11 cellular contexts compared by ENCODE assay signal in the genomic region with DNA sequence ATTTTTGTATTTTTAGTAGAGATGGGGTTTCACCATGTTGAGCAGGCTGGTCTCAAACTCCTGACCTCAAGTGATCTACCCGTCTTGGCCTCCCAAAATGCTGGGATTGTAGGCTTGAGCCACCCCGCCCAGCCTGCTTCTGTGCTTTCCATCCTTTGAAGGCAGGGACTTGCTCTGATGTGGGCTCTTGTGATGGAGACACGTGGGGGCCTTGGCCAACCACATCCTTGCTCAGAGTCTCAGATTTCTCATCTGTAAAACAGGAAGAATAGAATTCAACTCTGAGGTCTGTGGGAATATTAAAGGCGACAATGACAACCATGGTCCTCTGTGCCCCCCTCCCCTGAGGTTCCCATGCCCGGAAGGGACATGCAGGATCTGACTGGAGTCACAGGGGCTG. TPM values are rescaled to one million over a fixed set of nuclear protein-coding genes. Genes with fewer than 3 reads are reported as not detected.
DNase-seq lines count a peak whose midpoint lies in the region; ATAC-seq, FAIRE-seq and TF ChIP-seq lines count a peak whose summit lies in the region.
"Had no signal": no experiment of that assay in that cellular context is flagged by ENCODE, and none has a peak within 500 bp of the region (broad histone marks: within the 10 kb centered on the region; RNA-seq: fewer than 3 reads in every experiment).

No MANE protein-coding gene starts in this region.

- peak; percentile 79 for DNase-seq in activated CD8-positive, alpha-beta memory T cell treated with anti-CD3 and anti-CD28 coated beads, Interleukin-2, amount 10 ng/mL, durations not matched to agents 7 days and 5 days
- DNase-seq in activated CD8-positive, alpha-beta memory T cell treated with anti-CD3 and anti-CD28 coated beads, Interleukin-2, amount 50 U/mL, for 48 hours: no peak
- DNase-seq in activated CD4-positive, alpha-beta memory T cell treated with anti-CD3 and anti-CD28 coated beads for 36 hours: peak; percentile 72
- DNase-seq in GM12878 (ENCODE audit: low read depth, low spot score): no peak
- peak; percentile 50 for DNase-seq in stimulated activated naive CD8-positive, alpha-beta T cell treated with anti-CD3 and anti-CD28 coated beads, Interleukin-15, Interleukin-2, amounts not matched to agents 100 U/mL and 50 U/mL, for 24 hours
- no peak for DNase-seq in NCI-H1092 treated with DMSO at 0.1 percent for 48 hours (lab: John Stamatoyannopoulos, UW)
- DNase-seq in HuH-7 (ENCODE audit: low spot score): no peak
- DNase-seq: body of pancreas, DMS79 treated with DMSO at 0.1 percent for 48 hours had no signal

- CTCF ChIA-PET in activated CD8-positive, alpha-beta memory T cell treated with anti-CD3 and anti-CD28 coated beads, Interleukin-2, amount 10 ng/mL, durations not matched to agents 7 days and 5 days (lab: Charles Lee): interaction anchor here (0.7 to 7.0 kb wide), 11 partner anchors 13 to 749 kb away, joined by 3 to 156 read pairs (median 5); no protein-coding TSS in a partner anchor
- CTCF ChIA-PET in activated CD4-positive, alpha-beta memory T cell treated with anti-CD3 and anti-CD28 coated beads for 36 hours (lab: Charles Lee): interaction anchor here (1.0 to 7.6 kb wide), 6 partner anchors 10 to 77 kb away, joined by 3 to 152 read pairs (median 10); no protein-coding TSS in a partner anchor
- CTCF ChIA-PET in GM12878 (lab: Yijun Ruan, JAX): interaction anchor here (0.7 to 11.8 kb wide), 12 partner anchors 13 to 259 kb away, joined by 3 to 178 read pairs (median 26); a partner anchor contains a TSS

- no peaks in the 10 kb centered on the region for H3K27me3 ChIP-seq in GM12878 (replicated peaks in 1 of 2; ENCODE audit: control insufficient read depth in 2 of 2, insufficient read depth in 2 of 2, low read length in 1 of 2)
- H3K27me3 ChIP-seq: body of pancreas had no signal

- H3K4me1 Mint-ChIP-seq in activated CD8-positive, alpha-beta memory T cell treated with anti-CD3 and anti-CD28 coated beads, Interleukin-2, amount 10 ng/mL, durations not matched to agents 7 days and 5 days: peaks cover 44% of the 10 kb centered on the region
- peaks cover 45% of the 10 kb centered on the region for H3K4me1 Mint-ChIP-seq in activated CD4-positive, alpha-beta memory T cell treated with anti-CD3 and anti-CD28 coated beads for 36 hours (ENCODE audit: low read depth)

- no peaks in the 10 kb centered on the region for H3K9me3 ChIP-seq in GM12878 (replicated peaks; ENCODE audit: control insufficient read depth, insufficient read depth, low read length)
- H3K9me3 ChIP-seq: body of pancreas had no signal

- no peak for FAIRE-seq in GM12878 (lab: Jason Lieb, UNC)
- FAIRE-seq: A204.1 had no signal

- no peak overlapping the region for H3K4me3 Mint-ChIP-seq in activated CD8-positive, alpha-beta memory T cell treated with anti-CD3 and anti-CD28 coated beads, Interleukin-2, amount 10 ng/mL, durations not matched to agents 7 days and 5 days
- peak overlapping the region; percentile 24 for H3K4me3 Mint-ChIP-seq in activated CD4-positive, alpha-beta memory T cell treated with anti-CD3 and anti-CD28 coated beads for 36 hours

- no peak overlapping the region for H3K4me2 ChIP-seq in GM12878 (ENCODE audit: control insufficient read depth, insufficient read depth)

- SMC1A ChIA-PET in GM12878 (lab: Charles Lee; ENCODE audit: uncharacterized antibody, unreplicated experiment): interaction anchor here (1.4 kb wide), 1 partner anchor 14 kb away, joined by 3 read pairs; no protein-coding TSS in a partner anchor

- RAD21 ChIA-PET in GM12878 (lab: Charles Lee; ENCODE audit: unreplicated experiment): interaction anchor here (0.9 to 5.4 kb wide), 4 partner anchors 13 to 37 kb away, joined by 4 to 50 read pairs (median 4); a partner anchor contains a TSS

- peak; percentile 12 for ATAC-seq in activated CD8-positive, alpha-beta memory T cell treated with anti-CD3 and anti-CD28 coated beads, Interleukin-2, amount 10 ng/mL, durations not matched to agents 7 days and 5 days
- ATAC-seq in GM12878: no peak
- no peak for ATAC-seq in stimulated activated naive CD8-positive, alpha-beta T cell treated with anti-CD3 and anti-CD28 coated beads, Interleukin-15, Interleukin-2, amounts not matched to agents 100 U/mL and 50 U/mL, for 24 hours
- ATAC-seq in HG03039 (IDR thresholded peaks at IDR 0.05; ENCODE audit: unreplicated experiment): no peak
- ATAC-seq: body of pancreas had no signal

- H3K4me1 ChIP-seq in GM12878 (ENCODE audit: control insufficient read depth, insufficient read depth, low read length): peaks cover 10% of the 10 kb centered on the region

- H3K27ac Mint-ChIP-seq in activated CD8-positive, alpha-beta memory T cell treated with anti-CD3 and anti-CD28 coated beads, Interleukin-2, amount 10 ng/mL, durations not matched to agents 7 days and 5 days: peak overlapping the region; percentile 79
- H3K27ac Mint-ChIP-seq in activated CD4-positive, alpha-beta memory T cell treated with anti-CD3 and anti-CD28 coated beads for 36 hours: peak overlapping the region; percentile 70

- no peaks in the 10 kb centered on the region for H4K20me1 ChIP-seq in GM12878 (ENCODE audit: control insufficient read depth, insufficient read depth)

- H3K79me2 ChIP-seq in GM12878 (ENCODE audit: control insufficient read depth, insufficient read depth, low read length): peaks cover 11% of the 10 kb centered on the region

- intact Hi-C loops in activated CD4-positive, alpha-beta memory T cell treated with anti-CD3 and anti-CD28 coated beads for 36 hours (cut with micrococcal nuclease): loop anchor here (5.0 kb wide), 2 partner anchors 202 to 237 kb away; a partner anchor contains a TSS
- intact Hi-C loops in GM12878 (cut with micrococcal nuclease; ENCODE audit: unreplicated experiment): no loop called here

- H3K36me3 Mint-ChIP-seq in activated CD8-positive, alpha-beta memory T cell treated with anti-CD3 and anti-CD28 coated beads, Interleukin-2, amount 10 ng/mL, durations not matched to agents 7 days and 5 days: no peaks in the 10 kb centered on the region
- H3K36me3 Mint-ChIP-seq in activated CD4-positive, alpha-beta memory T cell treated with anti-CD3 and anti-CD28 coated beads for 36 hours: no peaks in the 10 kb centered on the region

- H3K27me3 Mint-ChIP-seq in activated CD8-positive, alpha-beta memory T cell treated with anti-CD3 and anti-CD28 coated beads, Interleukin-2, amount 10 ng/mL, durations not matched to agents 7 days and 5 days: peaks cover 15% of the 10 kb centered on the region
- no peaks in the 10 kb centered on the region for H3K27me3 Mint-ChIP-seq in activated CD4-positive, alpha-beta memory T cell treated with anti-CD3 and anti-CD28 coated beads for 36 hours

- H3K4me3 ChIP-seq in GM12878: no peak overlapping the region
- H3K4me3 ChIP-seq: body of pancreas had no signal

- H2AFZ ChIP-seq in GM12878 (ENCODE audit: control insufficient read depth, low read depth, low read length): peak overlapping the region; percentile 6

- no peaks in the 10 kb centered on the region for H3K9me3 Mint-ChIP-seq in activated CD8-positive, alpha-beta memory T cell treated with anti-CD3 and anti-CD28 coated beads, Interleukin-2, amount 10 ng/mL, durations not matched to agents 7 days and 5 days (ENCODE audit: low read depth)
- H3K9me3 Mint-ChIP-seq in activated CD4-positive, alpha-beta memory T cell treated with anti-CD3 and anti-CD28 coated beads for 36 hours: no peaks in the 10 kb centered on the region

- no peak for TF ChIP-seq RAD21 in GM12878 (IDR thresholded peaks at IDR 0.05; ENCODE audit: insufficient read depth, low read depth, low read length)

- H3K27ac ChIP-seq in GM12878 (ENCODE audit: control insufficient read depth, insufficient read depth): no peak overlapping the region
- H3K27ac ChIP-seq: body of pancreas had no signal

- no peaks in the 10 kb centered on the region for H3K36me3 ChIP-seq in GM12878 (ENCODE audit: control insufficient read depth in 2 of 2, insufficient read depth in 2 of 2, low read length in 1 of 2)

- no peak overlapping the region for H3K9ac ChIP-seq in GM12878 (ENCODE audit: control insufficient read depth, insufficient read depth, low read length)

- in situ Hi-C loops in GM12878 (cut with MboI): no loop called here

- POLR2A ChIA-PET in activated CD4-positive, alpha-beta memory T cell treated with anti-CD3 and anti-CD28 coated beads for 36 hours (lab: Charles Lee): interaction anchor here (0.7 kb wide), 1 partner anchor 72 kb away, joined by 3 read pairs; no protein-coding TSS in a partner anchor
- POLR2A ChIA-PET in GM12878 (lab: Charles Lee): interaction anchor here (0.9 kb wide), 1 partner anchor 57 kb away, joined by 4 read pairs; no protein-coding TSS in a partner anchor

- no peak for TF ChIP-seq CTCF in GM12878 (IDR thresholded peaks at IDR 0.05 in 2 of 3, conservative IDR thresholded peaks at IDR 0.05 in 1 of 3; ENCODE audit: control insufficient read depth in 2 of 3, extremely low read depth in 1 of 3, insufficient read depth in 1 of 3, low read depth in 3 of 3, low read length in 3 of 3)

- 2% methylated on average over 5 of the region's 5 CpGs for WGBS in GM12878 (ENCODE audit: insufficient coverage, insufficient replicate concordance, low lambda C conversion rate, missing lambda C conversion rate)

- no peak for TF ChIP-seq EP300 in GM12878 (IDR thresholded peaks at IDR 0.05; ENCODE audit: borderline replicate concordance in 1 of 2, control insufficient read depth in 1 of 2, low read depth in 2 of 2, low read length in 2 of 2)

- no TSS peak for BruUV-seq in GM12878 (replicated peaks; lab: Mats Ljungman, UMichigan)

- no peak for TF ChIP-seq POLR2A in GM12878 (IDR thresholded peaks at IDR 0.05; ENCODE audit: low read depth, low read length)

RNA-seq across cellular contexts. Expression of a gene that starts 3.8 kb away (rescaled TPM):
- 10 to 100 TPM; 76.9 to 85.9 TPM for total RNA-seq in activated CD8-positive, alpha-beta memory T cell treated with anti-CD3 and anti-CD28 coated beads, Interleukin-2, amount 10 ng/mL, durations not matched to agents 7 days and 5 days
- total RNA-seq in activated CD4-positive, alpha-beta memory T cell treated with anti-CD3 and anti-CD28 coated beads for 36 hours: 10 to 100 TPM; 59.0 to 61.1 TPM
- 185 and 204 TPM in 2 replicates for total RNA-seq in GM12878 (2013; cell fraction: nucleolus; rRNA removed)
- total RNA-seq in GM12878 (2014; rRNA removed) (43.1 and 53.4 TPM in 2 replicates), GM12878 (2014; rRNA removed; fragmentation: Illumina TruSeq; extraction: Trizol) (29.1 and 30.4 TPM in 2 replicates), GM12878 (2021) (55.0 and 63.4 TPM in 2 replicates)
- polyA plus RNA-seq in GM12878 (2011; ENCODE audit: low read depth): 20.6 TPM
- polyA plus RNA-seq in GM12878 (2011; rRNA removed) (38.7 and 43.7 TPM in 2 replicates), GM12878 (2014; fragmentation: Illumina TruSeq; extraction: Trizol) (23.4 and 31.6 TPM in 2 replicates), GM12878 (2014; fragmentation: Nextera tagmentation; extraction: Ambion mirVana) (1 to 10 TPM; 1.4 to 4.8 TPM), GM12878 (2014; rRNA removed) (77.8 and 79.4 TPM in 2 replicates), GM12878 (2016; fragmentation: Nextera tagmentation; extraction: Ambion mirVana) (10 to 100 TPM; 45.0 to 48.0 TPM)
- 29.0 and 49.3 TPM in 2 replicates for polyA plus RNA-seq in GM12878 (2011; cell fraction: cytosol; rRNA removed)
- polyA plus RNA-seq in GM12878 (2011; cell fraction: nucleus; rRNA removed): 214 and 255 TPM in 2 replicates
- 46.2 and 48.1 TPM in 2 replicates for polyA plus RNA-seq in GM12878 (2012)
- polyA minus RNA-seq in GM12878 (2011; rRNA and poly(A)+ RNA removed): 30.1 and 54.2 TPM in 2 replicates
- 15.8 and 17.6 TPM in 2 replicates for polyA minus RNA-seq in GM12878 (2011; cell fraction: cytosol; rRNA and poly(A)+ RNA removed)
- polyA minus RNA-seq in GM12878 (2011; cell fraction: nucleus; rRNA and poly(A)+ RNA removed): 45.1 and 75.9 TPM in 2 replicates

RNA-seq across cellular contexts. Expression of a gene that starts 25.0 kb away (rescaled TPM):
- total RNA-seq in activated CD8-positive, alpha-beta memory T cell treated with anti-CD3 and anti-CD28 coated beads, Interleukin-2, amount 10 ng/mL, durations not matched to agents 7 days and 5 days: not detected
- total RNA-seq in activated CD4-positive, alpha-beta memory T cell treated with anti-CD3 and anti-CD28 coated beads for 36 hours: not detected
- total RNA-seq in GM12878 (2013; cell fraction: nucleolus; rRNA removed): not detected in 2 replicates
- total RNA-seq in GM12878 (2014; rRNA removed) (0.56 and 0.60 TPM in 2 replicates), GM12878 (2014; rRNA removed; fragmentation: Illumina TruSeq; extraction: Trizol) (0.58 and 0.69 TPM in 2 replicates), GM12878 (2021) (0.67 and 0.85 TPM in 2 replicates)
- not detected for polyA plus RNA-seq in GM12878 (2011; ENCODE audit: low read depth)
- polyA plus RNA-seq in GM12878 (2011; rRNA removed) (1.2 and 2.7 TPM in 2 replicates), GM12878 (2014; fragmentation: Illumina TruSeq; extraction: Trizol) (0.56 TPM in 1 of 2 replicates, not detected in the other), GM12878 (2014; fragmentation: Nextera tagmentation; extraction: Ambion mirVana) (1 to 10 TPM; 1.8 to 2.9 TPM), GM12878 (2014; rRNA removed) (0.77 and 1.9 TPM in 2 replicates), GM12878 (2016; fragmentation: Nextera tagmentation; extraction: Ambion mirVana) (under 1 TPM in 1 of 2 experiments, not detected in 1; 0.38 TPM)
- 1.7 TPM in 2 replicates for polyA plus RNA-seq in GM12878 (2011; cell fraction: cytosol; rRNA removed)
- polyA plus RNA-seq in GM12878 (2011; cell fraction: nucleus; rRNA removed): 0.41 and 0.51 TPM in 2 replicates
- polyA plus RNA-seq in GM12878 (2012): 0.24 and 0.43 TPM in 2 replicates
- polyA minus RNA-seq in GM12878 (2011; rRNA and poly(A)+ RNA removed): 0.46 and 0.95 TPM in 2 replicates
- not detected in 2 replicates for polyA minus RNA-seq in GM12878 (2011; cell fraction: cytosol; rRNA and poly(A)+ RNA removed)
- polyA minus RNA-seq in GM12878 (2011; cell fraction: nucleus; rRNA and poly(A)+ RNA removed): not detected in 2 replicates

RNA-seq across cellular contexts. Expression of a gene that starts 34.6 kb away (rescaled TPM):
- total RNA-seq in activated CD8-positive, alpha-beta memory T cell treated with anti-CD3 and anti-CD28 coated beads, Interleukin-2, amount 10 ng/mL, durations not matched to agents 7 days and 5 days: 100 to 1,000 TPM; 231 to 275 TPM
- 100 to 1,000 TPM in 1 of 2 experiments, 10 to 100 TPM in 1; 97.6 to 102 TPM for total RNA-seq in activated CD4-positive, alpha-beta memory T cell treated with anti-CD3 and anti-CD28 coated beads for 36 hours
- 73.5 and 76.3 TPM in 2 replicates for total RNA-seq in GM12878 (2013; cell fraction: nucleolus; rRNA removed)
- total RNA-seq in GM12878 (2014; rRNA removed) (34.0 and 37.5 TPM in 2 replicates), GM12878 (2014; rRNA removed; fragmentation: Illumina TruSeq; extraction: Trizol) (16.8 and 17.9 TPM in 2 replicates), GM12878 (2021) (67.0 and 70.5 TPM in 2 replicates)
- 126 TPM for polyA plus RNA-seq in GM12878 (2011; ENCODE audit: low read depth)
- polyA plus RNA-seq in GM12878 (2011; rRNA removed) (14.5 and 27.0 TPM in 2 replicates), GM12878 (2014; fragmentation: Illumina TruSeq; extraction: Trizol) (22.9 and 58.6 TPM in 2 replicates), GM12878 (2014; fragmentation: Nextera tagmentation; extraction: Ambion mirVana) (1 to 10 TPM in 1 of 2 experiments, under 1 TPM in 1; 0.29 to 1.1 TPM), GM12878 (2014; rRNA removed) (31.7 and 43.3 TPM in 2 replicates), GM12878 (2016; fragmentation: Nextera tagmentation; extraction: Ambion mirVana) (1 to 10 TPM; 4.8 to 9.9 TPM)
- 37.4 and 46.9 TPM in 2 replicates for polyA plus RNA-seq in GM12878 (2011; cell fraction: cytosol; rRNA removed)
- 135 and 140 TPM in 2 replicates for polyA plus RNA-seq in GM12878 (2011; cell fraction: nucleus; rRNA removed)
- polyA plus RNA-seq in GM12878 (2012): 56.7 and 111 TPM in 2 replicates
- polyA minus RNA-seq in GM12878 (2011; rRNA and poly(A)+ RNA removed): 39.4 and 47.3 TPM in 2 replicates
- polyA minus RNA-seq in GM12878 (2011; cell fraction: cytosol; rRNA and poly(A)+ RNA removed): 11.4 and 39.4 TPM in 2 replicates
- polyA minus RNA-seq in GM12878 (2011; cell fraction: nucleus; rRNA and poly(A)+ RNA removed): 33.5 and 50.5 TPM in 2 replicates

RNA-seq across cellular contexts. Expression of a gene that starts 44.6 kb away (rescaled TPM):
- under 1 TPM; 0.42 to 0.47 TPM for total RNA-seq in activated CD8-positive, alpha-beta memory T cell treated with anti-CD3 and anti-CD28 coated beads, Interleukin-2, amount 10 ng/mL, durations not matched to agents 7 days and 5 days
- total RNA-seq in activated CD4-positive, alpha-beta memory T cell treated with anti-CD3 and anti-CD28 coated beads for 36 hours: 1 to 10 TPM; 1.4 to 1.9 TPM
- not detected in 2 replicates for total RNA-seq in GM12878 (2013; cell fraction: nucleolus; rRNA removed)
- total RNA-seq in GM12878 (2014; rRNA removed) (not detected in 2 replicates), GM12878 (2014; rRNA removed; fragmentation: Illumina TruSeq; extraction: Trizol) (not detected in 2 replicates), GM12878 (2021) (0.19 and 0.33 TPM in 2 replicates)
- not detected for polyA plus RNA-seq in GM12878 (2011; ENCODE audit: low read depth)
- polyA plus RNA-seq in GM12878 (2011; rRNA removed) (not detected in 2 replicates), GM12878 (2014; fragmentation: Illumina TruSeq; extraction: Trizol) (not detected in 2 replicates), GM12878 (2014; fragmentation: Nextera tagmentation; extraction: Ambion mirVana) (not detected), GM12878 (2014; rRNA removed) (0.04 TPM in 1 of 2 replicates, not detected in the other), GM12878 (2016; fragmentation: Nextera tagmentation; extraction: Ambion mirVana) (under 1 TPM in 1 of 2 experiments, not detected in 1; 0.09 TPM)
- polyA plus RNA-seq in GM12878 (2011; cell fraction: cytosol; rRNA removed): not detected in 2 replicates
- polyA plus RNA-seq in GM12878 (2011; cell fraction: nucleus; rRNA removed): 0.04 and 0.06 TPM in 2 replicates
- not detected in 2 replicates for polyA plus RNA-seq in GM12878 (2012)
- not detected in 2 replicates for polyA minus RNA-seq in GM12878 (2011; rRNA and poly(A)+ RNA removed)
- 0.42 and 0.67 TPM in 2 replicates for polyA minus RNA-seq in GM12878 (2011; cell fraction: cytosol; rRNA and poly(A)+ RNA removed)
- 0.19 TPM in 1 of 2 replicates, not detected in the other for polyA minus RNA-seq in GM12878 (2011; cell fraction: nucleus; rRNA and poly(A)+ RNA removed)

RNA-seq across cellular contexts. Expression of a gene that starts 53.6 kb away (rescaled TPM):
- total RNA-seq in activated CD8-positive, alpha-beta memory T cell treated with anti-CD3 and anti-CD28 coated beads, Interleukin-2, amount 10 ng/mL, durations not matched to agents 7 days and 5 days: 10 to 100 TPM; 25.9 to 32.6 TPM
- 10 to 100 TPM; 21.9 to 22.9 TPM for total RNA-seq in activated CD4-positive, alpha-beta memory T cell treated with anti-CD3 and anti-CD28 coated beads for 36 hours
- total RNA-seq in GM12878 (2013; cell fraction: nucleolus; rRNA removed): 7.4 and 8.6 TPM in 2 replicates
- total RNA-seq in GM12878 (2014; rRNA removed) (36.8 and 41.1 TPM in 2 replicates), GM12878 (2014; rRNA removed; fragmentation: Illumina TruSeq; extraction: Trizol) (27.2 and 29.7 TPM in 2 replicates), GM12878 (2021) (38.6 and 44.7 TPM in 2 replicates)
- polyA plus RNA-seq in GM12878 (2011; ENCODE audit: low read depth): 14.9 TPM
- polyA plus RNA-seq in GM12878 (2011; rRNA removed) (25.4 and 39.4 TPM in 2 replicates), GM12878 (2014; fragmentation: Illumina TruSeq; extraction: Trizol) (30.1 and 40.0 TPM in 2 replicates), GM12878 (2014; fragmentation: Nextera tagmentation; extraction: Ambion mirVana) (10 to 100 TPM in 1 of 2 experiments, 1 to 10 TPM in 1; 9.8 to 15.2 TPM), GM12878 (2014; rRNA removed) (56.7 and 57.9 TPM in 2 replicates), GM12878 (2016; fragmentation: Nextera tagmentation; extraction: Ambion mirVana) (1 to 10 TPM; 4.4 to 4.8 TPM)
- polyA plus RNA-seq in GM12878 (2011; cell fraction: cytosol; rRNA removed): 66.8 and 73.1 TPM in 2 replicates
- polyA plus RNA-seq in GM12878 (2011; cell fraction: nucleus; rRNA removed): 26.0 and 35.5 TPM in 2 replicates
- 17.7 and 26.5 TPM in 2 replicates for polyA plus RNA-seq in GM12878 (2012)
- 22.2 and 37.3 TPM in 2 replicates for polyA minus RNA-seq in GM12878 (2011; rRNA and poly(A)+ RNA removed)
- polyA minus RNA-seq in GM12878 (2011; cell fraction: cytosol; rRNA and poly(A)+ RNA removed): 11.4 and 17.4 TPM in 2 replicates
- 7.3 and 9.7 TPM in 2 replicates for polyA minus RNA-seq in GM12878 (2011; cell fraction: nucleus; rRNA and poly(A)+ RNA removed)

Comparison
In these comparisons a context has a peak if more than half of its experiments do, and no peak if none do; other contexts are left out.
1. DNase-seq: peak in activated CD8-positive, alpha-beta memory T cell treated with anti-CD3 and anti-CD28 coated beads, Interleukin-2, amount 10 ng/mL, durations not matched to agents 7 days and 5 days (single experiment), activated CD4-positive, alpha-beta memory T cell treated with anti-CD3 and anti-CD28 coated beads for 36 hours (single experiment) and stimulated activated naive CD8-positive, alpha-beta T cell treated with anti-CD3 and anti-CD28 coated beads, Interleukin-15, Interleukin-2, amounts not matched to agents 100 U/mL and 50 U/mL, for 24 hours (single experiment); none in activated CD8-positive, alpha-beta memory T cell treated with anti-CD3 and anti-CD28 coated beads, Interleukin-2, amount 50 U/mL, for 48 hours (single experiment), GM12878 (single experiment), NCI-H1092 treated with DMSO at 0.1 percent for 48 hours (single experiment) and HuH-7 (single experiment).